In genomic region chr4:5470318-5470889, GRCh38 we compare ENCODE assay signal across 17 cellular contexts.
DNase-seq lines count a peak whose midpoint lies in the region; TF ChIP-seq lines count a peak whose summit lies in the region.
"Had no signal": no experiment of that assay in that cellular context is flagged by ENCODE, and none has a peak within 500 bp of the region (broad histone marks: within the 10 kb centered on the region; RNA-seq: fewer than 3 reads in every experiment).

No MANE protein-coding gene starts in this region.

- 78 to 80% methylated on average over 7 of the region's 7 CpGs for WGBS in GM23248 (ENCODE audit: low coverage in 1 of 2, low lambda C conversion rate in 2 of 2, missing lambda C conversion rate in 2 of 2), 2 experiments
- 70 to 82% (median 73%) methylated on average over 7 of the region's 7 CpGs for WGBS in stomach, 5 donors

- H4K20me1 ChIP-seq in GM23248 (ENCODE audit: insufficient read depth), result no peaks in the 10 kb centered on the region

- no peak for TF ChIP-seq POLR2A in stomach (IDR thresholded peaks at IDR 0.05)

- no peak for TF ChIP-seq EP300 in stomach (IDR thresholded peaks at IDR 0.05)

- no peak overlapping the region for H3K9ac ChIP-seq in GM23248

- H3K27ac ChIP-seq in GM23248 (no peak overlapping the region), stomach (no peak overlapping the region)

- H3K27me3 ChIP-seq in GM23248 (replicated peaks; ENCODE audit: insufficient read depth), result no peaks in the 10 kb centered on the region
- H3K27me3 ChIP-seq in stomach, result no peaks in the 10 kb centered on the region

- no peaks in the 10 kb centered on the region for H3K9me3 ChIP-seq in GM23248 (ENCODE audit: low read depth)
- no peaks in the 10 kb centered on the region for H3K9me3 ChIP-seq in stomach
- H3K9me3 ChIP-seq: Caco-2, HAP-1 had no signal

- H3K4me1 ChIP-seq in GM23248 (ENCODE audit: insufficient read depth), result no peaks in the 10 kb centered on the region
- H3K4me1 ChIP-seq in stomach, result no peaks in the 10 kb centered on the region
- H3K4me1 ChIP-seq: Caco-2, HAP-1 had no signal

- H3K36me3 ChIP-seq in GM23248 (ENCODE audit: low read depth) (no peaks in the 10 kb centered on the region), stomach (peaks cover 0 to 15% (median 4%) of the 10 kb centered on the region in 4 donors)
- H3K36me3 ChIP-seq: HAP-1 had no signal

- H3K4me3 ChIP-seq in GM23248 (no peak overlapping the region), stomach (no peak overlapping the region)
- H3K4me3 ChIP-seq: HAP-1 had no signal

- no peaks in the 10 kb centered on the region for H3K9me2 ChIP-seq in GM23248 (ENCODE audit: insufficient read depth)

- intact Hi-C loops in stomach (cut with DNase I; ENCODE audit: low total_unique reads), result no loop called here

- TF ChIP-seq CTCF in stomach (IDR thresholded peaks at IDR 0.05), result no peak

- CTCF ChIA-PET in HEK293T (lab: Yijun Ruan, JAX), result no interaction called here

- no peaks in the 10 kb centered on the region for H3F3A ChIP-seq in GM23248 (ENCODE audit: insufficient read depth)

- POLR2A ChIA-PET in HEK293T (lab: Yijun Ruan, JAX), result no interaction called here

- H3K4me2 ChIP-seq in GM23248 (ENCODE audit: unreplicated experiment), result no peak overlapping the region

- no peaks in the 10 kb centered on the region for H3K79me2 ChIP-seq in GM23248 (ENCODE audit: insufficient read depth)

- no peak overlapping the region for H2AFZ ChIP-seq in GM23248

- in situ Hi-C loops in GM23248 (cut with MboI), result no loop called here

- DNase-seq in GM23248 (peak; percentile 15), SKM-1 treated with dmso at 0.1 percent for 144 hours (lab: John Stamatoyannopoulos, UW; ENCODE audit: unreplicated experiment) (peak; percentile 65), fibroblast of peridontal ligament (ENCODE audit: extremely low read depth) (peak; percentile 11), stromal cell of bone marrow (ENCODE audit: low read depth) (peak; percentile 1), stomach (no peak), NCI-H69 (lab: John Stamatoyannopoulos, UW) (no peak), HEK293T (ENCODE audit: extremely low spot score) (no peak)
- DNase-seq: Caco-2; CD4-positive, CD25-positive, alpha-beta regulatory T cell; DMS153; EL; MV-4-11; NCI-H1417 treated with DMSO at 0.1 percent for 48 hours; NCI-H1930; OCI-M1; SIG-M5 had no signal

TF ChIP-seq in HEK293T, 16 proteins besides CTCF, POLR2A, EP300 and RAD21:
- TF ChIP-seq, protein P1, sequence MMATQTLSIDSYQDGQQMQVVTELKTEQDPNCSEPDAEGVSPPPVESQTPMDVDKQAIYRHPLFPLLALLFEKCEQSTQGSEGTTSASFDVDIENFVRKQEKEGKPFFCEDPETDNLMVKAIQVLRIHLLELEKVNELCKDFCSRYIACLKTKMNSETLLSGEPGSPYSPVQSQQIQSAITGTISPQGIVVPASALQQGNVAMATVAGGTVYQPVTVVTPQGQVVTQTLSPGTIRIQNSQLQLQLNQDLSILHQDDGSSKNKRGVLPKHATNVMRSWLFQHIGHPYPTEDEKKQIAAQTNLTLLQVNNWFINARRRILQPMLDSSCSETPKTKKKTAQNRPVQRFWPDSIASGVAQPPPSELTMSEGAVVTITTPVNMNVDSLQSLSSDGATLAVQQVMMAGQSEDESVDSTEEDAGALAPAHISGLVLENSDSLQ (IDR thresholded peaks at IDR 0.05), result no peak
- TF ChIP-seq L3MBTL2 (conservative IDR thresholded peaks at IDR 0.05) (no peak), ZNF384 (IDR thresholded peaks at IDR 0.05) (no peak), BHLHE40 (IDR thresholded peaks at IDR 0.05; ENCODE audit: borderline replicate concordance) (no peak), HDGF (IDR thresholded peaks at IDR 0.05; ENCODE audit: borderline replicate concordance) (no peak), FOXK2 (IDR thresholded peaks at IDR 0.05) (no peak), LEF1 (IDR thresholded peaks at IDR 0.05; ENCODE audit: borderline replicate concordance) (no peak), SP1 (IDR thresholded peaks at IDR 0.05) (no peak), SUZ12 (IDR thresholded peaks at IDR 0.05) (no peak), CTBP1 (IDR thresholded peaks at IDR 0.05; ENCODE audit: borderline replicate concordance) (no peak), NFRKB (IDR thresholded peaks at IDR 0.05) (no peak), FOXM1 (IDR thresholded peaks at IDR 0.05; ENCODE audit: borderline replicate concordance) (no peak), TARDBP (IDR thresholded peaks at IDR 0.05) (no peak), ELF4 (IDR thresholded peaks at IDR 0.05) (no peak), FOXA1 (IDR thresholded peaks at IDR 0.05) (no peak), ARNT (IDR thresholded peaks at IDR 0.05) (no peak)

Comparison
In these comparisons a context has a peak if more than half of its experiments do, and no peak if none do; other contexts are left out.
1. DNase-seq: peak in GM23248 (single experiment), SKM-1 treated with dmso at 0.1 percent for 144 hours (single experiment), fibroblast of peridontal ligament (single experiment) and stromal cell of bone marrow (single experiment); none in stomach (single experiment), NCI-H69 (single experiment) and HEK293T (single experiment).